27 cellular contexts compared by ENCODE assay signal in the genomic region with DNA sequence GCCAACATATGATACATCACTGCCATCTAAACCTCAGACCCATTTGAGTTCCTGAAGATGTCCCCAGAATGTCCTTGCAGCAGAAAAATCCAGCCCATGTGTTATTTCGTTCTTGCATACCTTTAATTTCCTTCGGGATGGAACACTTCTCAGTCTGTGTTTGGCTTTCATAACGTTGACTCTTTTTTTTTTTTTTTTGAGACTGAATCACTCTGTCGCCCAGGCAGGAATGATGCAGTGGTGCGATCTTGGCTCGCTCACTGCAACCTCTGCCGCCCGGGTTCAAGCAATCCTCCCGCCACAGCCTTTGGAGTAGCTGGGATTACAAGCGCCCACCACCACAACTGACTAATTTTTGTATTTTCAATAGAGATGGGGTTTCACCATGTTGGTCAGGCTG. TPM values are rescaled to one million over a fixed set of nuclear protein-coding genes. Genes with fewer than 3 reads are reported as not detected.
A peak's percentile ranks its signal among the peaks of the same experiment; 100 is the strongest.
DNase-seq lines count a peak whose midpoint lies in the region; ATAC-seq, FAIRE-seq and TF ChIP-seq lines count a peak whose summit lies in the region.
"Had no signal": no experiment of that assay in that cellular context is flagged by ENCODE, and none has a peak within 500 bp of the region (broad histone marks: within the 10 kb centered on the region; RNA-seq: fewer than 3 reads in every experiment).

No MANE protein-coding gene starts in this region.

- peaks cover 31% of the 10 kb centered on the region for H3K4me1 Mint-ChIP-seq in neural crest cell

- no peak overlapping the region for H3K4ac ChIP-seq in H1 (replicated peaks; ENCODE audit: insufficient read length, low read depth, low read length)

- no peaks in the 10 kb centered on the region for H3K36me3 ChIP-seq in H1 (ENCODE audit: control insufficient read depth in 2 of 4, insufficient read depth in 4 of 4, low read length in 3 of 4)
- H3K36me3 ChIP-seq: BLaER1 treated with 17β-estradiol and CSF1 and Interleukin-3, amounts not matched to agents 10 nM and 100 nM had no signal

- no peak for TF ChIP-seq EP300 in H1 (IDR thresholded peaks at IDR 0.05; ENCODE audit: borderline replicate concordance in 1 of 2, low read depth in 2 of 2, low read length in 2 of 2)

- no peak for FAIRE-seq in H1 (lab: Jason Lieb, UNC)
- FAIRE-seq: A204.1, GM12891, RCC 7860 had no signal

- H3K4me3 ChIP-seq in H1 (ENCODE audit: extremely low read depth in 1 of 4, insufficient read depth in 2 of 4, low read depth in 3 of 4, low read length in 4 of 4): no peak overlapping the region
- H3K4me3 ChIP-seq: BLaER1 treated with 17β-estradiol and CSF1 and Interleukin-3, amounts not matched to agents 10 nM and 100 nM; GM23338 had no signal

- no peaks in the 10 kb centered on the region for H3K27me3 ChIP-seq in H1 (replicated peaks in 1 of 4; ENCODE audit: control insufficient read depth in 3 of 4, extremely low read depth in 1 of 4, insufficient read depth in 3 of 4, low read length in 3 of 4)
- H3K27me3 ChIP-seq: BLaER1 treated with 17β-estradiol and CSF1 and Interleukin-3, amounts not matched to agents 10 nM and 100 nM had no signal

- peak; percentile 3 for DNase-seq in ACHN
- DNase-seq in RWPE1 (ENCODE audit: low spot score): no peak
- no peak for DNase-seq in H1 (ENCODE audit: low read depth in 1 of 2, low spot score in 2 of 2)
- DNase-seq in neural crest cell (ENCODE audit: low read depth, low spot score): no peak
- DNase-seq in CD1c-positive myeloid dendritic cell (ENCODE audit: extremely low spot score): no peak
- DNase-seq: AML-193; Caco-2; CD4-positive, alpha-beta memory T cell; GF-D8; HCEC 1CT; Kasumi-1; NCI-H1105 treated with DMSO at 0.1 percent for 48 hours; NCI-H146; NCI-H1930; NCI-H2107; NCI-H446; NCI-H524 treated with DMSO at 0.1 percent for 48 hours; NCI-H774; SK-N-SH; SW 1271 had no signal

- H3K27me3 Mint-ChIP-seq in neural crest cell (ENCODE audit: low read depth): no peaks in the 10 kb centered on the region

- no peak overlapping the region for H2BK20ac ChIP-seq in H1 (ENCODE audit: low read length)

- POLR2A ChIA-PET in RWPE1 (lab: Yijun Ruan, JAX; ENCODE audit: low non-redundant PET) (interaction anchor here (1.1 kb wide), 1 partner anchor 175 kb away, joined by 3 read pairs; no protein-coding TSS in a partner anchor), H1 (lab: Charles Lee; ENCODE audit: partially characterized antibody) (interaction anchor here (0.7 to 0.8 kb wide), 2 partner anchors 13 to 24 kb away, joined by 3 read pairs; no protein-coding TSS in a partner anchor)

- TF ChIP-seq RAD21 in H1 (IDR thresholded peaks at IDR 0.05 in 1 of 2, conservative IDR thresholded peaks at IDR 0.05 in 1 of 2; ENCODE audit: low read depth in 2 of 2, low read length in 2 of 2): no peak

- peaks cover 0 to 13% (median 6%) of the 10 kb centered on the region in 4 experiments; a peak in 6 of 7 replicates for H3K4me1 ChIP-seq in H1 (replicated peaks in 1 of 4; ENCODE audit: control insufficient read depth in 3 of 4, insufficient read depth in 4 of 4, low read length in 3 of 4)

- no peaks in the 10 kb centered on the region for H3K9me3 Mint-ChIP-seq in neural crest cell
- H3K9me3 Mint-ChIP-seq: CD4-positive, alpha-beta memory T cell had no signal

- H2BK15ac ChIP-seq in H1 (ENCODE audit: low read length): no peak overlapping the region

- H3K79me1 ChIP-seq in H1 (ENCODE audit: low read depth, low read length): no peaks in the 10 kb centered on the region

- peak overlapping the region; percentile 62 for H3K4me3 Mint-ChIP-seq in neural crest cell
- H3K4me3 Mint-ChIP-seq: GM23338 had no signal

- H3K27ac ChIP-seq in RWPE1 (peak overlapping the region; percentile 33; the same call in 1 of the 2 replicates), H1 (ENCODE audit: low read depth, low read length) (no peak overlapping the region)
- H3K27ac ChIP-seq: BLaER1 treated with 17β-estradiol and CSF1 and Interleukin-3, amounts not matched to agents 10 nM and 100 nM had no signal

- H2BK12ac ChIP-seq in H1 (ENCODE audit: low read depth, low read length): peak overlapping the region; percentile 60; the same call in 1 of the 2 replicates

- no peak overlapping the region for H3K23ac ChIP-seq in H1 (ENCODE audit: insufficient read length)

- H4K20me1 ChIP-seq in H1 (replicated peaks in 1 of 2; ENCODE audit: control insufficient read depth in 1 of 2, insufficient read depth in 2 of 2, low read length in 2 of 2): no peaks in the 10 kb centered on the region
- H4K20me1 ChIP-seq: BLaER1 treated with 17β-estradiol and CSF1 and Interleukin-3, amounts not matched to agents 10 nM and 100 nM had no signal

- H3K79me2 ChIP-seq in H1 (ENCODE audit: control insufficient read depth in 1 of 2, insufficient read depth in 2 of 2, low read length in 2 of 2): no peaks in the 10 kb centered on the region

- no peak for ATAC-seq in HG03045 (IDR thresholded peaks at IDR 0.05; ENCODE audit: unreplicated experiment)
- no peak for ATAC-seq in GM18873 (IDR thresholded peaks at IDR 0.05; ENCODE audit: low FRiP score, unreplicated experiment)
- ATAC-seq: GM23338 had no signal

- no peak overlapping the region for H3K27ac Mint-ChIP-seq in neural crest cell (ENCODE audit: unreplicated experiment)
- H3K27ac Mint-ChIP-seq: GM23338 had no signal

- no peak overlapping the region for H2AFZ ChIP-seq in H1 (ENCODE audit: low read length)
- H2AFZ ChIP-seq: GM23338 had no signal

- no peak for TF ChIP-seq CTCF in RWPE1 (conservative IDR thresholded peaks at IDR 0.05; ENCODE audit: low read depth)
- TF ChIP-seq CTCF in H1 (IDR thresholded peaks at IDR 0.05; ENCODE audit: control extremely low read depth in 1 of 3, insufficient read depth in 1 of 3, low read depth in 1 of 3, low read length in 3 of 3): no peak
- TF ChIP-seq CTCF in neural crest cell (conservative IDR thresholded peaks at IDR 0.05): no peak

- H3K23me2 ChIP-seq in H1 (ENCODE audit: low read depth, low read length): peaks cover 9% of the 10 kb centered on the region; the same call in 1 of the 2 replicates

- H2AK5ac ChIP-seq in H1 (ENCODE audit: low read depth, low read length): no peak overlapping the region

- no peak overlapping the region for H3K14ac ChIP-seq in H1 (ENCODE audit: insufficient read length)

- in situ Hi-C loops in ACHN (cut with HindIII; ENCODE audit: low pct_ligation_motif_present, low pct_unique_long_range_greater_than_20kb, low sequenced_read_pairs): no loop called here

- no peak overlapping the region for H4K8ac ChIP-seq in H1 (ENCODE audit: extremely low read depth, insufficient read depth, low read length)

- no peak overlapping the region for H3K56ac ChIP-seq in H1 (replicated peaks; ENCODE audit: insufficient read length, low read depth, low read length)

- no peak overlapping the region for H4K91ac ChIP-seq in H1 (replicated peaks; ENCODE audit: insufficient read length, low read length)

- H4K5ac ChIP-seq in H1 (ENCODE audit: insufficient read length, low read depth, low read length): no peak overlapping the region

- no peak overlapping the region for H2BK5ac ChIP-seq in H1 (ENCODE audit: low read depth, low read length)

- no peak overlapping the region for H3K4me2 ChIP-seq in H1 (ENCODE audit: insufficient read depth in 1 of 2, low read depth in 2 of 2, low read length in 2 of 2)
- H3K4me2 ChIP-seq: BLaER1 treated with 17β-estradiol and CSF1 and Interleukin-3, amounts not matched to agents 10 nM and 100 nM; GM23338; SK-N-SH had no signal

- WGBS in H1 (ENCODE audit: extremely low coverage in 1 of 2, insufficient coverage in 1 of 2, insufficient read length in 1 of 2, insufficient replicate concordance in 2 of 2, low coverage in 1 of 2, low lambda C conversion rate in 2 of 2, missing lambda C conversion rate in 1 of 2), 2 experiments: 89% methylated on average over 10 of the region's 10 CpGs; no CpG with 5 or more reads in 1 of the 2 experiments

- H3K9me3 ChIP-seq in H1 (ENCODE audit: insufficient read depth in 2 of 2, low read depth in 1 of 2, low read length in 1 of 2): no peaks in the 10 kb centered on the region
- H3K9me3 ChIP-seq: BLaER1 treated with 17β-estradiol and CSF1 and Interleukin-3, amounts not matched to agents 10 nM and 100 nM; Caco-2; SK-N-SH had no signal

- no peak overlapping the region for H3K9ac ChIP-seq in H1 (replicated peaks in 1 of 4; ENCODE audit: extremely low read depth in 1 of 4, low read depth in 3 of 4, low read length in 3 of 4)
- H3K9ac ChIP-seq: BLaER1 treated with 17β-estradiol and CSF1 and Interleukin-3, amounts not matched to agents 10 nM and 100 nM; SK-N-SH had no signal

- H3K36me3 Mint-ChIP-seq in neural crest cell (ENCODE audit: low read depth): no peaks in the 10 kb centered on the region
- H3K36me3 Mint-ChIP-seq: CD4-positive, alpha-beta memory T cell had no signal

- no peak for TF ChIP-seq POLR2A in H1 (IDR thresholded peaks at IDR 0.05; ENCODE audit: control extremely low read depth in 1 of 2, low read depth in 2 of 2, low read length in 2 of 2)

- CTCF ChIA-PET in RWPE1 (lab: Yijun Ruan, JAX): interaction anchor here (0.7 to 1.2 kb wide), 2 partner anchors 20 to 78 kb away, joined by 4 read pairs; no protein-coding TSS in a partner anchor
- CTCF ChIA-PET in H1 (lab: Charles Lee; ENCODE audit: partially characterized antibody): interaction anchor here (0.8 to 1.7 kb wide), 6 partner anchors 12 to 106 kb away, joined by 3 to 8 read pairs (median 4); no protein-coding TSS in a partner anchor

- H2BK120ac ChIP-seq in H1 (replicated peaks; ENCODE audit: low read depth, low read length): no peak overlapping the region

- H3K18ac ChIP-seq in H1 (ENCODE audit: extremely low read depth, low read length): no peak overlapping the region

RNA-seq across cellular contexts. Expression of gene FSCN1, which starts 20.2 kb away (rescaled TPM):
- 300 and 304 TPM in 2 replicates for total RNA-seq in H1 (2021; fragmentation: NEBNext Ultra II Directional; extraction: Animal tissue kit (Norgen Biotek cat#: 25700))
- 220 and 354 TPM in 2 replicates for polyA plus RNA-seq in H1 (2011; rRNA removed)
- 162 TPM for polyA plus RNA-seq in H1 (2011; cell fraction: cytosol; rRNA removed)
- 211 TPM for polyA plus RNA-seq in H1 (2011; cell fraction: nucleus; rRNA removed)
- 134 to 263 TPM (median 248 TPM) in 4 replicates for polyA plus RNA-seq in H1 (2012, experiment 1 of 2)
- polyA plus RNA-seq in H1 (2012, experiment 2 of 2): 286 TPM
- 278 TPM for polyA plus RNA-seq in H1 (2013, experiment 1 of 2)
- 278 TPM for polyA plus RNA-seq in H1 (2013, experiment 2 of 2)
- 63.6 and 68.5 TPM in 2 replicates for polyA minus RNA-seq in H1 (2011; rRNA and poly(A)+ RNA removed)
- polyA minus RNA-seq in H1 (2011; cell fraction: cytosol; rRNA and poly(A)+ RNA removed): 239 TPM
- 150 TPM for polyA minus RNA-seq in H1 (2011; cell fraction: nucleus; rRNA and poly(A)+ RNA removed)
- 398 and 416 TPM in 2 replicates for total RNA-seq in neural crest cell

RNA-seq across cellular contexts. Expression of gene ACTB, which starts 42.0 kb away (rescaled TPM):
- 5,193 and 5,434 TPM in 2 replicates for total RNA-seq in H1 (2021; fragmentation: NEBNext Ultra II Directional; extraction: Animal tissue kit (Norgen Biotek cat#: 25700))
- 3,302 and 5,403 TPM in 2 replicates for polyA plus RNA-seq in H1 (2011; rRNA removed)
- polyA plus RNA-seq in H1 (2011; cell fraction: cytosol; rRNA removed): 2,071 TPM
- polyA plus RNA-seq in H1 (2011; cell fraction: nucleus; rRNA removed): 4,500 TPM
- polyA plus RNA-seq in H1 (2012, experiment 1 of 2): 6,137 to 6,485 TPM (median 6,195 TPM) in 4 replicates
- 10,957 TPM for polyA plus RNA-seq in H1 (2012, experiment 2 of 2)
- 8,552 TPM for polyA plus RNA-seq in H1 (2013, experiment 1 of 2)
- polyA plus RNA-seq in H1 (2013, experiment 2 of 2): 8,467 TPM
- polyA minus RNA-seq in H1 (2011; rRNA and poly(A)+ RNA removed): 2,491 and 4,199 TPM in 2 replicates
- polyA minus RNA-seq in H1 (2011; cell fraction: cytosol; rRNA and poly(A)+ RNA removed): 2,951 TPM
- 2,361 TPM for polyA minus RNA-seq in H1 (2011; cell fraction: nucleus; rRNA and poly(A)+ RNA removed)
- total RNA-seq in neural crest cell: 4,381 and 4,551 TPM in 2 replicates

RNA-seq across cellular contexts. Expression of gene FBXL18, which starts 58.8 kb away (rescaled TPM):
- total RNA-seq in H1 (2021; fragmentation: NEBNext Ultra II Directional; extraction: Animal tissue kit (Norgen Biotek cat#: 25700)): 18.9 and 19.4 TPM in 2 replicates
- polyA plus RNA-seq in H1 (2011; rRNA removed): 12.9 and 21.8 TPM in 2 replicates
- polyA plus RNA-seq in H1 (2011; cell fraction: cytosol; rRNA removed): 7.4 TPM
- polyA plus RNA-seq in H1 (2011; cell fraction: nucleus; rRNA removed): 15.0 TPM
- 6.5 to 10.6 TPM (median 8.4 TPM) in 4 replicates for polyA plus RNA-seq in H1 (2012, experiment 1 of 2)
- 7.4 TPM for polyA plus RNA-seq in H1 (2012, experiment 2 of 2)
- 10.7 TPM for polyA plus RNA-seq in H1 (2013, experiment 1 of 2)
- polyA plus RNA-seq in H1 (2013, experiment 2 of 2): 10.9 TPM
- 11.1 and 12.9 TPM in 2 replicates for polyA minus RNA-seq in H1 (2011; rRNA and poly(A)+ RNA removed)
- polyA minus RNA-seq in H1 (2011; cell fraction: cytosol; rRNA and poly(A)+ RNA removed): 13.1 TPM
- polyA minus RNA-seq in H1 (2011; cell fraction: nucleus; rRNA and poly(A)+ RNA removed): 18.4 TPM
- total RNA-seq in neural crest cell: 18.7 and 19.3 TPM in 2 replicates
